16 cellular contexts compared by ENCODE assay signal in genomic region chr3:178712247-178712646, GRCh38.
DNase-seq lines count a peak whose midpoint lies in the region; FAIRE-seq and TF ChIP-seq lines count a peak whose summit lies in the region.
"Had no signal": no experiment of that assay in that cellular context is flagged by ENCODE, and none has a peak within 500 bp of the region (broad histone marks: within the 10 kb centered on the region; RNA-seq: fewer than 3 reads in every experiment).

No MANE protein-coding gene starts in this region.

- no peak overlapping the region for H2AFZ ChIP-seq in MM.1S (ENCODE audit: low read length)

- no peak for TF ChIP-seq CTCF in MM.1S (IDR thresholded peaks at IDR 0.05; ENCODE audit: low read length)

- no peaks in the 10 kb centered on the region for H4K20me1 ChIP-seq in MM.1S (ENCODE audit: insufficient read depth, low read length)

- H3K36me3 ChIP-seq in MM.1S (replicated peaks; ENCODE audit: insufficient read depth, low read length) = no peaks in the 10 kb centered on the region
- H3K36me3 ChIP-seq: SJCRH30 had no signal

- peak; percentile 91 for FAIRE-seq in islet of Langerhans (lab: Jason Lieb, UNC)
- FAIRE-seq: A549 had no signal

- no peaks in the 10 kb centered on the region for H3K27me3 ChIP-seq in MM.1S (replicated peaks; ENCODE audit: insufficient read depth, low read length)
- H3K27me3 ChIP-seq: SJCRH30 had no signal

- H3K27ac ChIP-seq in MM.1S (ENCODE audit: low read length) = no peak overlapping the region
- H3K27ac ChIP-seq: A549, SJCRH30 had no signal

- H3K9me2 ChIP-seq in MM.1S (replicated peaks; ENCODE audit: insufficient read depth, low read length) = no peaks in the 10 kb centered on the region

- no peaks in the 10 kb centered on the region for H3K9me3 ChIP-seq in MM.1S (replicated peaks; ENCODE audit: insufficient read depth, low read length)
- H3K9me3 ChIP-seq: A549, SJCRH30 had no signal

- H3F3A ChIP-seq in MM.1S (ENCODE audit: insufficient read depth, low read length) = peaks cover 12% of the 10 kb centered on the region

- peak; percentile 41 for DNase-seq in NCI-H2196 (lab: John Stamatoyannopoulos, UW; ENCODE audit: unreplicated experiment)
- DNase-seq in NCI-H2196 treated with DMSO at 0.1 percent for 48 hours (lab: John Stamatoyannopoulos, UW; ENCODE audit: unreplicated experiment) = no peak
- DNase-seq in MM.1S = no peak
- DNase-seq in NCI-H69 (lab: John Stamatoyannopoulos, UW) = peak; percentile 77
- no peak for DNase-seq in NCI-H446 treated with DMSO at 0.1 percent for 48 hours (lab: John Stamatoyannopoulos, UW)
- no peak for DNase-seq in NK-92 (lab: John Stamatoyannopoulos, UW; ENCODE audit: unreplicated experiment)
- DNase-seq: DMS79 treated with DMSO at 0.1 percent for 48 hours; H7; HFFc6; NCI-H187 treated with DMSO at 0.1 percent for 48 hours; NCI-H2171; NK-92 treated with Interleukin-12 subunit alpha and Interleukin-12 subunit beta, amount 100 ng/mL, for 24 hours; SJCRH30; T-cell had no signal

- H3K4me2 ChIP-seq in MM.1S (ENCODE audit: low read depth, low read length) = peak overlapping the region; percentile 31; the same call in 1 of the 2 replicates
- H3K4me2 ChIP-seq: A549 had no signal

- no peaks in the 10 kb centered on the region for H3K79me2 ChIP-seq in MM.1S (ENCODE audit: low read length)

- no peak overlapping the region for H3K4me3 ChIP-seq in MM.1S (ENCODE audit: low read length)
- H3K4me3 ChIP-seq: A549, SJCRH30 had no signal

- no peak overlapping the region for H3K9ac ChIP-seq in MM.1S (ENCODE audit: low read length)

- H3K4me1 ChIP-seq in MM.1S (ENCODE audit: low read length) = peaks cover 46% of the 10 kb centered on the region
- H3K4me1 ChIP-seq: A549 had no signal

Comparison
In these comparisons a context has a peak if more than half of its experiments do, and no peak if none do; other contexts are left out.
1. DNase-seq: peak in NCI-H2196 (single experiment) and NCI-H69 (single experiment); none in NCI-H2196 treated with DMSO at 0.1 percent for 48 hours (single experiment), MM.1S (single experiment), NCI-H446 treated with DMSO at 0.1 percent for 48 hours (single experiment) and NK-92 (single experiment).